13 cellular contexts compared by ENCODE assay signal in genomic region chr10:34539533-34540315, GRCh38.
DNase-seq lines count a peak whose midpoint lies in the region; ATAC-seq and TF ChIP-seq lines count a peak whose summit lies in the region.
"Had no signal": no experiment of that assay in that cellular context is flagged by ENCODE, and none has a peak within 500 bp of the region (broad histone marks: within the 10 kb centered on the region; RNA-seq: fewer than 3 reads in every experiment).

No MANE protein-coding gene starts in this region.

- TF ChIP-seq CTCF in AG04449 (IDR thresholded peaks at IDR 0.05; ENCODE audit: insufficient read depth, low read length, missing control alignments): no peak
- no peak for TF ChIP-seq CTCF in WTC11 (IDR thresholded peaks at IDR 0.05)

- H3K4me3 Mint-ChIP-seq in WTC11: no peak overlapping the region
- H3K4me3 Mint-ChIP-seq: activated CD4-positive, alpha-beta memory T cell treated with anti-CD3 and anti-CD28 coated beads for 36 hours; effector memory CD8-positive, alpha-beta T cell had no signal

- POLR2A ChIA-PET in AG04449 (lab: Yijun Ruan, JAX): no interaction called here
- POLR2A ChIA-PET in WTC11 (lab: Charles Lee): no interaction called here

- ATAC-seq in GM21576 (IDR thresholded peaks at IDR 0.05; ENCODE audit: unreplicated experiment): peak; percentile 42
- ATAC-seq in WTC11: no peak
- ATAC-seq in left lobe of liver: peak; percentile 83
- ATAC-seq in activated CD4-positive, CD25-positive, alpha-beta regulatory T cell treated with anti-CD3 and anti-CD28 coated beads, Interleukin-2, amount 50 U/mL, for 24 hours: no peak
- ATAC-seq: effector memory CD8-positive, alpha-beta T cell had no signal

- H3K27ac Mint-ChIP-seq in WTC11: peak overlapping the region; percentile 51
- H3K27ac Mint-ChIP-seq: activated CD4-positive, alpha-beta memory T cell treated with anti-CD3 and anti-CD28 coated beads for 36 hours had no signal

- peaks cover 26% of the 10 kb centered on the region for H3K4me1 Mint-ChIP-seq in WTC11

- peaks cover 4% of the 10 kb centered on the region; the same call in 1 of the 2 replicates for H3K9me3 Mint-ChIP-seq in WTC11
- H3K9me3 Mint-ChIP-seq: activated CD4-positive, alpha-beta memory T cell treated with anti-CD3 and anti-CD28 coated beads for 36 hours; effector memory CD8-positive, alpha-beta T cell had no signal

- H3K27me3 Mint-ChIP-seq in WTC11 (ENCODE audit: low read depth): no peaks in the 10 kb centered on the region
- H3K27me3 Mint-ChIP-seq: effector memory CD8-positive, alpha-beta T cell had no signal

- no peak for DNase-seq in AG04449 (ENCODE audit: low read depth, low spot score)
- DNase-seq in WTC11 (ENCODE audit: low spot score): no peak
- peak; percentile 55 for DNase-seq in left lobe of liver (ENCODE audit: low spot score)
- no peak for DNase-seq in NCI-H82 (lab: John Stamatoyannopoulos, UW)
- DNase-seq in activated naive CD4-positive, alpha-beta T cell (lab: John Stamatoyannopoulos, UW): no peak
- no peak for DNase-seq in GOT3 (lab: John Stamatoyannopoulos, UW)
- DNase-seq: activated CD4-positive, alpha-beta memory T cell treated with anti-CD3 and anti-CD28 coated beads for 36 hours; Caco-2; effector memory CD8-positive, alpha-beta T cell; NCI-H446; trophoblast cell had no signal

- H3K36me3 Mint-ChIP-seq in WTC11: no peaks in the 10 kb centered on the region
- H3K36me3 Mint-ChIP-seq: activated CD4-positive, alpha-beta memory T cell treated with anti-CD3 and anti-CD28 coated beads for 36 hours had no signal

- H3K4me3 ChIP-seq in AG04449 (ENCODE audit: low read depth, low read length): peak overlapping the region; percentile 34

- CTCF ChIA-PET in AG04449 (lab: Yijun Ruan, JAX) (interaction anchor here (1.2 to 1.8 kb wide), 4 partner anchors 11 to 115 kb away, joined by 3 to 6 read pairs (median 4); no protein-coding TSS in a partner anchor), WTC11 (lab: Charles Lee) (no interaction called here)

TF ChIP-seq in WTC11, 78 proteins besides CTCF, POLR2A, EP300 and RAD21:
- no peak for TF ChIP-seq KAT7 (CRISPR knock-in tag; IDR thresholded peaks at IDR 0.05; ENCODE audit: borderline replicate concordance)
- TF ChIP-seq HMGA2 (CRISPR knock-in tag; IDR thresholded peaks at IDR 0.05): no peak
- TF ChIP-seq, protein P1, sequence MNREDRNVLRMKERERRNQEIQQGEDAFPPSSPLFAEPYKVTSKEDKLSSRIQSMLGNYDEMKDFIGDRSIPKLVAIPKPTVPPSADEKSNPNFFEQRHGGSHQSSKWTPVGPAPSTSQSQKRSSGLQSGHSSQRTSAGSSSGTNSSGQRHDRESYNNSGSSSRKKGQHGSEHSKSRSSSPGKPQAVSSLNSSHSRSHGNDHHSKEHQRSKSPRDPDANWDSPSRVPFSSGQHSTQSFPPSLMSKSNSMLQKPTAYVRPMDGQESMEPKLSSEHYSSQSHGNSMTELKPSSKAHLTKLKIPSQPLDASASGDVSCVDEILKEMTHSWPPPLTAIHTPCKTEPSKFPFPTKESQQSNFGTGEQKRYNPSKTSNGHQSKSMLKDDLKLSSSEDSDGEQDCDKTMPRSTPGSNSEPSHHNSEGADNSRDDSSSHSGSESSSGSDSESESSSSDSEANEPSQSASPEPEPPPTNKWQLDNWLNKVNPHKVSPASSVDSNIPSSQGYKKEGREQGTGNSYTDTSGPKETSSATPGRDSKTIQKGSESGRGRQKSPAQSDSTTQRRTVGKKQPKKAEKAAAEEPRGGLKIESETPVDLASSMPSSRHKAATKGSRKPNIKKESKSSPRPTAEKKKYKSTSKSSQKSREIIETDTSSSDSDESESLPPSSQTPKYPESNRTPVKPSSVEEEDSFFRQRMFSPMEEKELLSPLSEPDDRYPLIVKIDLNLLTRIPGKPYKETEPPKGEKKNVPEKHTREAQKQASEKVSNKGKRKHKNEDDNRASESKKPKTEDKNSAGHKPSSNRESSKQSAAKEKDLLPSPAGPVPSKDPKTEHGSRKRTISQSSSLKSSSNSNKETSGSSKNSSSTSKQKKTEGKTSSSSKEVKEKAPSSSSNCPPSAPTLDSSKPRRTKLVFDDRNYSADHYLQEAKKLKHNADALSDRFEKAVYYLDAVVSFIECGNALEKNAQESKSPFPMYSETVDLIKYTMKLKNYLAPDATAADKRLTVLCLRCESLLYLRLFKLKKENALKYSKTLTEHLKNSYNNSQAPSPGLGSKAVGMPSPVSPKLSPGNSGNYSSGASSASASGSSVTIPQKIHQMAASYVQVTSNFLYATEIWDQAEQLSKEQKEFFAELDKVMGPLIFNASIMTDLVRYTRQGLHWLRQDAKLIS (CRISPR knock-in tag; IDR thresholded peaks at IDR 0.05; ENCODE audit: borderline replicate concordance): no peak
- no peak for TF ChIP-seq GTF2I (CRISPR knock-in tag; conservative IDR thresholded peaks at IDR 0.05)
- TF ChIP-seq ZNF232 (CRISPR knock-in tag; IDR thresholded peaks at IDR 0.05): no peak
- no peak for TF ChIP-seq CREM (CRISPR knock-in tag; IDR thresholded peaks at IDR 0.05)
- no peak for TF ChIP-seq ZNF423 (CRISPR knock-in tag; IDR thresholded peaks at IDR 0.05)
- TF ChIP-seq CBFB (CRISPR knock-in tag; IDR thresholded peaks at IDR 0.05; ENCODE audit: low read depth): no peak
- no peak for TF ChIP-seq OVOL2 (CRISPR knock-in tag; IDR thresholded peaks at IDR 0.05; ENCODE audit: borderline replicate concordance)

Comparison
In these comparisons a context has a peak if more than half of its experiments do, and no peak if none do; other contexts are left out.
1. ATAC-seq: peak in GM21576 (single experiment) and left lobe of liver (single experiment); none in WTC11 (single experiment) and activated CD4-positive, CD25-positive, alpha-beta regulatory T cell treated with anti-CD3 and anti-CD28 coated beads, Interleukin-2, amount 50 U/mL, for 24 hours (0 of 2).